ENCODE assay signal across 12 cellular contexts in the genomic region with DNA sequence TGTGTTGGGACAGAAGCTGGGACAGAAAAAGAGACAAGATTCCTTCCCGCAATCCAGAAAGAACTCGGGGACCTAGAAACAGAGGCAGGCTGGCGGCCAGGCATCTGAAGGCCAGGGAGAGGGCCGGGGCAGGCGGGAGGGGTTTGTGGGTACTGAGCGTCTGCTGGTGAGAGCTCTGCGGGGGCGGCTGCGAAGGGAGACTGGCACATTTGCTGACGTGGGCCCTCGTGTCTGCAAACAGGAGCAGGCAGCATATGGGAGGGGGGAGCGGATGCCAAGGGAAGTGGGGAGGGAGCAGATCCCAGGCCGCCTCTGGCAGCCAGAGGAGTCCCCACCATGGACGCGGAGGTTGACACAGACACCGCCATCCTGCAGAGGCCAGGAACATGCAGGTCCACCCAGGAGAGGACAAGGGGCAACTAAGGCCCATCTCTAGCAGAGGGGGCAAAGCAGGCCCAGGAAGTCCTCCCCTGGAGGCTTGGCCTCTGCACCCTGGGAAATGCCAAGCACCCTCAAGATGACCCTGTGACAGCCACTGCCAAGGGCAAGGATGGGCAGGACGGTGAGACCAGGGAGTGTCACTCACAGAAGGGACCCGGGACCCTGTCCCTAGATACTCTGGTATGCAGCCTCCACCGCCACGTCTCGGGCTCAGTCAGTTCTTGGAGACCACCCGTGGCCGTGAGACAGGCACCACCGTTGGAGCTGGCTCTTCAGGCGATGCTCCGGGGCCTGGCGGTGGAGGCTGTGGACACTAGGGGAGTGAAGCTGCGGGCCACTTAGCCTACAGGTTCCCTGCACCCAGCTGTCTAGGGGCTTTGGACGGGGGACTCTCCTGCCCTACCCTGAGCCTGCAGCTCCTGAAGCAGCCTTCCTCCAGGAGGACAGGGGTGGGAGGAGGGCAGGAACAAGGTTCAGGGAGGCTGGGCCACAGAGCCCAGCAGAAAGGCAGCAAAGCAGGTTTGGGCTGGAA. TPM values are rescaled to one million over a fixed set of nuclear protein-coding genes. Genes with fewer than 3 reads are reported as not detected.
A peak's percentile ranks its signal among the peaks of the same experiment; 100 is the strongest.
DNase-seq lines count a peak whose midpoint lies in the region; ATAC-seq and TF ChIP-seq lines count a peak whose summit lies in the region.
"Had no signal": no experiment of that assay in that cellular context is flagged by ENCODE, and none has a peak within 500 bp of the region (broad histone marks: within the 10 kb centered on the region; RNA-seq: fewer than 3 reads in every experiment).

No MANE protein-coding gene starts in this region.

- H3K9me3 ChIP-seq in left lung (no peaks in the 10 kb centered on the region), spleen (no peaks in the 10 kb centered on the region)

- H3K4me3 ChIP-seq in NB4 (ENCODE audit: low read depth, low read length) (no peak overlapping the region), left lung (no peak overlapping the region), spleen (no peak overlapping the region)

- intact Hi-C loops in left lung (cut with DNase I) (no loop called here), spleen (cut with DNase I; ENCODE audit: low total_unique reads) (no loop called here)

- TF ChIP-seq POLR2A in NB4 (IDR thresholded peaks at IDR 0.05; ENCODE audit: extremely low read depth, insufficient read length) (no peak), spleen (IDR thresholded peaks at IDR 0.05) (no peak)

- WGBS in spleen, 5 donors = 73 to 83% (median 83%) methylated on average over 21 to 29 of the region's 29 CpGs

- H3K27ac ChIP-seq in left lung (no peak overlapping the region), spleen (no peak overlapping the region)
- H3K27ac ChIP-seq: HL-60 had no signal

- in situ Hi-C loops in KBM-7 (cut with MboI; ENCODE audit: low pct_unique_long_range_greater_than_20kb, low sequenced_read_pairs) = no loop called here

- H3K36me3 ChIP-seq in left lung = no peaks in the 10 kb centered on the region
- H3K36me3 ChIP-seq in spleen = no peaks in the 10 kb centered on the region

- peak; percentile 74 for DNase-seq in NB4 (ENCODE audit: low read depth)
- DNase-seq in cerebellar cortex (ENCODE audit: low spot score) = peak; percentile 84
- peak; percentile 37 to 78 for DNase-seq in left lung
- DNase-seq in spleen = peak; percentile 71
- no peak for DNase-seq in Kasumi-1 (lab: John Stamatoyannopoulos, UW)
- DNase-seq in DMS53 (lab: John Stamatoyannopoulos, UW) = no peak
- no peak for DNase-seq in KBM-7
- no peak for DNase-seq in OCI-M2 (lab: John Stamatoyannopoulos, UW; ENCODE audit: unreplicated experiment)
- DNase-seq: activated CD8-positive, alpha-beta memory T cell treated with anti-CD3 and anti-CD28 coated beads for 24 hours; DMS153 had no signal

- TF ChIP-seq CTCF in NB4 (IDR thresholded peaks at IDR 0.05; ENCODE audit: low read depth, low read length) (no peak), left lung (IDR thresholded peaks at IDR 0.05) (no peak), spleen (IDR thresholded peaks at IDR 0.05 in 8 of 11, conservative IDR thresholded peaks at IDR 0.05 in 3 of 11) (no peak)

- H3K4me1 ChIP-seq in left lung = no peaks in the 10 kb centered on the region
- H3K4me1 ChIP-seq in spleen = peaks cover 0 to 14% (median 7%) of the 10 kb centered on the region in 6 donors

- H3K27me3 ChIP-seq in left lung (peaks cover 12 to 68% of the 10 kb centered on the region in 2 donors), spleen (replicated peaks in 1 of 7) (peaks cover 0 to 36% (median 10%) of the 10 kb centered on the region in 7 donors)

- ATAC-seq in left lung = peak; percentile 32

RNA-seq across cellular contexts. Expression of a gene that starts 32.0 kb away (rescaled TPM):
- total RNA-seq in left lung (1 to 10 TPM in 1 of 2 donors, under 1 TPM in 1; 0.82 to 1.3 TPM), spleen (1 to 10 TPM; 1.6 to 5.1 (median 2.8) TPM)
- polyA plus RNA-seq in spleen = 1 to 10 TPM in 2 of 3 donors, under 1 TPM in 1; 0.67 to 2.5 (median 1.3) TPM
- total RNA-seq: glomerular endothelial cell had no signal

RNA-seq across cellular contexts. Expression of a gene that starts 44.7 kb away (rescaled TPM):
- total RNA-seq in left lung (10 to 100 TPM; 12.1 to 21.8 TPM), spleen (100 to 1,000 TPM; 106 to 455 (median 187) TPM)
- polyA plus RNA-seq in spleen = 10 to 100 TPM; 11.9 to 81.1 (median 28.4) TPM

Comparison
In these comparisons a context has a peak if more than half of its experiments do, and no peak if none do; other contexts are left out.
1. DNase-seq: peak in NB4 (single experiment), cerebellar cortex (single experiment), left lung (2 of 2) and spleen (single experiment); none in Kasumi-1 (0 of 2), DMS53 (single experiment), KBM-7 (single experiment) and OCI-M2 (single experiment).
2. RNA of a gene that starts 44.7 kb away (total RNA-seq): 106 to 455 TPM in spleen; 12.1 to 21.8 TPM in left lung; every median in the first group is over 4 times any median in the second.